14 cellular contexts compared by ENCODE assay signal in the genomic region with DNA sequence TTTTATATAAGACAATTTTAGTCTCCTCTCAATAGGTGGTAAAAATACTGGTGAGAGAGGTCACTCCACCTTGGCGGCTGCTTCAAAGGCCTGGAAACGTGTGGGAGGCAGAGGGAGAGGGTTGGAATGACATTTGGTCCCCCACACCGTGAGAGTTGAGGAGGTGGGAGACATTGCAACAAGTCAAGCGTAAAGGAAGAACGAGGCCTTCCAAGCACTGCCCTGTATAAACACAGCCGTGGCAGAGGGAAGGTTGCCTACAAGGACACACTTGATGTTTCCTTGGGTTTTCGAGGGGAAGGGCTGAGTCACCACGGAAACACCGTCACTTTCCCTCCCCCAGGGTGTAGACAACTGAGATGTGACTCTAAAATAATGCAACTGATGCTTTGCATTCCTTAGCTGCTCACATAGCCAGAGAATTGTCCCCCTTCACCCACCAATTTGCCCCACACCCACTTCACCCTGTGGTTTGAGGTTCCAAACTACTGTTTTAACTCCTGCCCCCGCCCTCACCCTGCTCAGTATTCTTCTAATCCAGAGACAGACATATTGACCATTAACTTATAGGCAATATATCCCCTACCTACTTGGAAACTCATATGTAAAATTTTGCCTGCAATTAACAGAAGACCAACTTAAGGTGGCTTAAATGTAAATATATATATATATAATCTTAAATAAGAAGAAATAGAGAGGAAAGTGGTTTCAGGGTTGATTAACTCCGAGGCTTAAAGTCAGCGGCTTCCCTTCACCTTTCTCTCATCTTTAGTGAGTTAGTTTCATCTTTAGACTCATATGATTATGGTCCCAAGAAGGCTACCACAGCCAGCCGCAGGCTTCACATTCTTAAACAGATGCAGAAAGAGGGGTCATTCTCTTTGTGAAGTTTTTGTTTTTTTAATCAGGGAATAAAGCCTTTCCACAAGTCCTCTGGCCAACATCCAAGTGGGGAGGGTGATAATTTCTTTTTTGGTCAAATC. TPM values are rescaled to one million over a fixed set of nuclear protein-coding genes. Genes with fewer than 3 reads are reported as not detected.
DNase-seq lines count a peak whose midpoint lies in the region; ATAC-seq, FAIRE-seq and TF ChIP-seq lines count a peak whose summit lies in the region.
"Had no signal": no experiment of that assay in that cellular context is flagged by ENCODE, and none has a peak within 500 bp of the region (broad histone marks: within the 10 kb centered on the region; RNA-seq: fewer than 3 reads in every experiment).

No MANE protein-coding gene starts in this region.

- DNase-seq in GM12892 (ENCODE audit: insufficient read length) (no peak), amniotic epithelial cell (ENCODE audit: low read depth) (peak; percentile 12), neural progenitor cell (ENCODE audit: low spot score) (no peak), SKM-1 treated with dmso at 0.1 percent for 144 hours (lab: John Stamatoyannopoulos, UW; ENCODE audit: unreplicated experiment) (no peak), KG1 (lab: John Stamatoyannopoulos, UW) (no peak), putamen (ENCODE audit: low spot score) (no peak)
- no peak for DNase-seq in activated T-cell treated with anti-CD3 and anti-CD28 coated beads, Interleukin-2, amount 50 U/mL, for 24 hours
- DNase-seq: activated naive CD8-positive, alpha-beta T cell treated with anti-CD3 and anti-CD28 coated beads, Interleukin-2, amount 50 U/mL, for 24 hours; COR-L47; occipital lobe; stimulated activated CD4-positive, alpha-beta T cell treated with anti-CD3 and anti-CD28 coated beads, Interleukin-4, amount 100 ng/mL, for 4 hours had no signal

- no peak overlapping the region for H3K9ac ChIP-seq in neural progenitor cell

- H3K36me3 ChIP-seq in neural progenitor cell = no peaks in the 10 kb centered on the region

- no peak for TF ChIP-seq POLR2A in GM12892 (IDR thresholded peaks at IDR 0.05; ENCODE audit: low read depth, low read length)

- FAIRE-seq in GM12892 (lab: Jason Lieb, UNC) = peak; percentile 82
- FAIRE-seq: islet of Langerhans had no signal

- no peaks in the 10 kb centered on the region for H3K27me3 ChIP-seq in neural progenitor cell

- H3K4me1 ChIP-seq in neural progenitor cell = peaks cover 6% of the 10 kb centered on the region

- peak overlapping the region; percentile 44 for H3K27ac Mint-ChIP-seq in neural progenitor cell
- no peak overlapping the region for H3K27ac Mint-ChIP-seq in activated T-cell treated with anti-CD3 and anti-CD28 coated beads, Interleukin-2, amount 50 U/mL, for 24 hours
- H3K27ac Mint-ChIP-seq: activated naive CD8-positive, alpha-beta T cell treated with anti-CD3 and anti-CD28 coated beads, Interleukin-2, amount 50 U/mL, for 24 hours; IgD-negative memory B cell had no signal

- H3K4me1 Mint-ChIP-seq in neural progenitor cell = peaks cover 15% of the 10 kb centered on the region
- H3K4me1 Mint-ChIP-seq in activated T-cell treated with anti-CD3 and anti-CD28 coated beads, Interleukin-2, amount 50 U/mL, for 24 hours (ENCODE audit: low read depth) = no peaks in the 10 kb centered on the region
- H3K4me1 Mint-ChIP-seq: activated naive CD8-positive, alpha-beta T cell treated with anti-CD3 and anti-CD28 coated beads, Interleukin-2, amount 50 U/mL, for 24 hours; IgD-negative memory B cell had no signal

- H3K79me2 ChIP-seq in neural progenitor cell (ENCODE audit: low read depth) = no peaks in the 10 kb centered on the region

- no peaks in the 10 kb centered on the region for H4K20me1 ChIP-seq in neural progenitor cell (ENCODE audit: low read depth)

- H3K27me3 Mint-ChIP-seq in neural progenitor cell (ENCODE audit: insufficient read depth, low read depth) = peaks cover 3% of the 10 kb centered on the region
- no peaks in the 10 kb centered on the region for H3K27me3 Mint-ChIP-seq in activated T-cell treated with anti-CD3 and anti-CD28 coated beads, Interleukin-2, amount 50 U/mL, for 24 hours
- H3K27me3 Mint-ChIP-seq: activated naive CD8-positive, alpha-beta T cell treated with anti-CD3 and anti-CD28 coated beads, Interleukin-2, amount 50 U/mL, for 24 hours had no signal

- H3K4me3 Mint-ChIP-seq in neural progenitor cell = no peak overlapping the region
- H3K4me3 Mint-ChIP-seq in activated T-cell treated with anti-CD3 and anti-CD28 coated beads, Interleukin-2, amount 50 U/mL, for 24 hours = no peak overlapping the region
- H3K4me3 Mint-ChIP-seq: activated naive CD8-positive, alpha-beta T cell treated with anti-CD3 and anti-CD28 coated beads, Interleukin-2, amount 50 U/mL, for 24 hours; IgD-negative memory B cell had no signal

- no peaks in the 10 kb centered on the region for H3K9me3 ChIP-seq in neural progenitor cell (ENCODE audit: low read depth)

- H2AFZ ChIP-seq in neural progenitor cell (replicated peaks) = no peak overlapping the region

- no peak overlapping the region for H3K4me3 ChIP-seq in neural progenitor cell

- no peak overlapping the region for H3K4me2 ChIP-seq in neural progenitor cell

- no peaks in the 10 kb centered on the region for H3K36me3 Mint-ChIP-seq in neural progenitor cell
- H3K36me3 Mint-ChIP-seq in activated T-cell treated with anti-CD3 and anti-CD28 coated beads, Interleukin-2, amount 50 U/mL, for 24 hours (ENCODE audit: low read depth) = no peaks in the 10 kb centered on the region
- H3K36me3 Mint-ChIP-seq: IgD-negative memory B cell had no signal

- no peaks in the 10 kb centered on the region for H3F3A ChIP-seq in neural progenitor cell (ENCODE audit: low read depth)

- H3K9me3 Mint-ChIP-seq in neural progenitor cell = peaks cover 2% of the 10 kb centered on the region
- H3K9me3 Mint-ChIP-seq in activated T-cell treated with anti-CD3 and anti-CD28 coated beads, Interleukin-2, amount 50 U/mL, for 24 hours = peaks cover 2% of the 10 kb centered on the region
- H3K9me3 Mint-ChIP-seq: activated naive CD8-positive, alpha-beta T cell treated with anti-CD3 and anti-CD28 coated beads, Interleukin-2, amount 50 U/mL, for 24 hours had no signal

- TF ChIP-seq CTCF in neural progenitor cell (IDR thresholded peaks at IDR 0.05) = no peak

- ATAC-seq in HG03025 (IDR thresholded peaks at IDR 0.05; ENCODE audit: low FRiP score, unreplicated experiment) = peak; percentile 80
- ATAC-seq: activated naive CD8-positive, alpha-beta T cell treated with anti-CD3 and anti-CD28 coated beads, Interleukin-2, amount 50 U/mL, for 24 hours had no signal

- H3K27ac ChIP-seq in neural progenitor cell = no peak overlapping the region

RNA-seq across cellular contexts. Expression of a gene that starts 54.1 kb away (rescaled TPM):
- polyA plus RNA-seq in GM12892 (2012; ENCODE audit: missing spikeins) = not detected
- 1.6 and 2.1 TPM in 2 replicates for total RNA-seq in neural progenitor cell (ENCODE audit: low replicate concordance)
- polyA plus RNA-seq: IgD-negative memory B cell had no signal
